In the genomic region with DNA sequence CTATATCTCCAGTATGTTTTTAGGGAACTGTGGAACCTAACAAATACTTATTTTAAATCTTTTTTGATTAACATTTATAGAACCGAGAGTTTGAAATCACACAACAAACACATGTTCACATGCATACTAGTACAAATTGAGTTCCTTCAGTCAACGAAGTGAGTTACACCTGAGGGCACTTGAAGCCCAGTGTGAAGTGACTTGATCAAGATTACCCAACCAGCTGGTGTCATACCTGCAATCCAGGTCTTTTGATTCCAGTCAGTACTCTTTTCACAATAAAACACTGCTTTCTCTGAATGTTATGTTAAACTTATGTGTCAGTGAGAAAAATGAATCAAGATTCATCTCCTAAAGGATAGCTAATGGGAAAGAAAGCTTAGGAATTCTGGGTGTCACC, we compare ENCODE assay signal across 21 cellular contexts. TPM values are rescaled to one million over a fixed set of nuclear protein-coding genes. Genes with fewer than 3 reads are reported as not detected.
A peak's percentile ranks its signal among the peaks of the same experiment; 100 is the strongest.
DNase-seq lines count a peak whose midpoint lies in the region; ATAC-seq and TF ChIP-seq lines count a peak whose summit lies in the region.
"Had no signal": no experiment of that assay in that cellular context is flagged by ENCODE, and none has a peak within 500 bp of the region (broad histone marks: within the 10 kb centered on the region; RNA-seq: fewer than 3 reads in every experiment).

No MANE protein-coding gene starts in this region.

- H2AFZ ChIP-seq in GM23248: no peak overlapping the region
- H2AFZ ChIP-seq: GM23338 had no signal

- H3K9me3 ChIP-seq in GM23248 (ENCODE audit: low read depth): no peaks in the 10 kb centered on the region
- H3K9me3 ChIP-seq in left lung: no peaks in the 10 kb centered on the region
- H3K9me3 ChIP-seq: BE2C had no signal

- no peak for TF ChIP-seq CTCF in left lung (IDR thresholded peaks at IDR 0.05)

- H3K4me1 ChIP-seq in GM23248 (ENCODE audit: insufficient read depth) (peaks cover 5% of the 10 kb centered on the region; the same call in 1 of the 2 replicates), left lung (no peaks in the 10 kb centered on the region)
- H3K4me1 ChIP-seq: BE2C had no signal

- H3K27ac ChIP-seq in GM23248 (no peak overlapping the region), epithelial cell of prostate (peak overlapping the region; percentile 40), left lung (no peak overlapping the region)
- H3K27ac ChIP-seq: HL-60 had no signal

- no peak overlapping the region for H3K4me2 ChIP-seq in GM23248 (ENCODE audit: unreplicated experiment)
- H3K4me2 ChIP-seq: GM23338 had no signal

- peak; percentile 69 for ATAC-seq in left lung
- no peak for ATAC-seq in HG02852 (IDR thresholded peaks at IDR 0.05; ENCODE audit: unreplicated experiment)
- ATAC-seq in GM18861 (IDR thresholded peaks at IDR 0.05; ENCODE audit: unreplicated experiment): no peak
- ATAC-seq: GM23338, K562 had no signal

- WGBS in GM23248 (ENCODE audit: low coverage in 1 of 2, low lambda C conversion rate in 2 of 2, missing lambda C conversion rate in 2 of 2), 2 experiments: 94 to 95% methylated on average over 2 of the region's 2 CpGs

- H3K4me3 ChIP-seq in GM23248 (no peak overlapping the region), left lung (no peak overlapping the region)
- H3K4me3 ChIP-seq: GM23338, K562 had no signal

- H3F3A ChIP-seq in GM23248 (ENCODE audit: insufficient read depth): no peaks in the 10 kb centered on the region

- H3K36me3 ChIP-seq in GM23248 (ENCODE audit: low read depth): no peaks in the 10 kb centered on the region
- peaks cover 0 to 34% of the 10 kb centered on the region in 2 donors for H3K36me3 ChIP-seq in left lung

- no peaks in the 10 kb centered on the region for H3K9me2 ChIP-seq in GM23248 (ENCODE audit: insufficient read depth)

- H4K20me1 ChIP-seq in GM23248 (ENCODE audit: insufficient read depth): no peaks in the 10 kb centered on the region

- no peak overlapping the region for H3K9ac ChIP-seq in GM23248

- peaks cover 59% of the 10 kb centered on the region for H3K79me2 ChIP-seq in GM23248 (ENCODE audit: insufficient read depth)

- H3K27me3 ChIP-seq in GM23248 (replicated peaks; ENCODE audit: insufficient read depth) (no peaks in the 10 kb centered on the region), left lung (no peaks in the 10 kb centered on the region)
- H3K27me3 ChIP-seq: BE2C had no signal

- in situ Hi-C loops in GM23248 (cut with MboI): no loop called here

- intact Hi-C loops in left lung (cut with DNase I): no loop called here

- DNase-seq in GM23248: peak; percentile 13
- DNase-seq in epithelial cell of prostate (ENCODE audit: low read depth, low spot score): no peak
- no peak for DNase-seq in left lung
- DNase-seq in HuH-7.5 (ENCODE audit: low spot score): no peak
- DNase-seq: ACHN; BE2C; C1 segment of cervical spinal cord; CD4-positive, CD25-positive, alpha-beta regulatory T cell; CD8-positive, alpha-beta memory T cell; COR-L47; DMS 273 treated with DMSO at 0.1 percent for 48 hours; DMS53; DND-41; GF-D8; HCEC 1CT; IMR-90 had no signal

RNA-seq across cellular contexts. Expression of gene VRK1, which starts 35.2 kb away (rescaled TPM):
- total RNA-seq in GM23248 (2014; rRNA removed; shearing (Covaris generic)): 12.9 and 17.3 TPM in 2 replicates
- polyA plus RNA-seq in GM23248 (2016; fragmentation: Nextera tagmentation; extraction: Ambion mirVana): 18.0 and 19.1 TPM in 2 replicates
- 10 to 100 TPM in 1 of 2 donors, 1 to 10 TPM in 1; 9.7 to 14.0 TPM for total RNA-seq in left lung
